Comparison of ENCODE assay signal across 13 cellular contexts in genomic region chr20:31841928-31842327, GRCh38. TPM values are rescaled to one million over a fixed set of nuclear protein-coding genes. Genes with fewer than 3 reads are reported as not detected.
DNase-seq lines count a peak whose midpoint lies in the region; ATAC-seq and TF ChIP-seq lines count a peak whose summit lies in the region.
"Had no signal": no experiment of that assay in that cellular context is flagged by ENCODE, and none has a peak within 500 bp of the region (broad histone marks: within the 10 kb centered on the region; RNA-seq: fewer than 3 reads in every experiment).

No MANE protein-coding gene starts in this region.

- peaks cover 25% of the 10 kb centered on the region for H3K4me1 ChIP-seq in lower lobe of right lung
- H3K4me1 ChIP-seq in vagina = peaks cover 31% of the 10 kb centered on the region

- no peaks in the 10 kb centered on the region for H3K36me3 Mint-ChIP-seq in WTC11

- no peak overlapping the region for H3K4me3 Mint-ChIP-seq in WTC11

- in situ Hi-C loops in brain microvascular endothelial cell (cut with HindIII; ENCODE audit: low pct_ligation_motif_present, low sequenced_read_pairs) = no loop called here

- H3K27ac ChIP-seq in brain microvascular endothelial cell = peak overlapping the region; percentile 99
- peak overlapping the region; percentile 48 for H3K27ac ChIP-seq in lower lobe of right lung
- peak overlapping the region; percentile 66 for H3K27ac ChIP-seq in vagina

- intact Hi-C loops in left cardiac atrium (cut with DNase I) = no loop called here
- intact Hi-C loops in Right ventricle myocardium inferior (cut with DNase I) = no loop called here
- intact Hi-C loops in lower lobe of right lung (cut with DNase I) = no loop called here
- intact Hi-C loops in vagina (cut with DNase I) = no loop called here

- POLR2A ChIA-PET in WTC11 (lab: Charles Lee) = no interaction called here

- peak; percentile 72 for DNase-seq in left cardiac atrium
- no peak for DNase-seq in Right ventricle myocardium inferior (ENCODE audit: missing footprints)
- peak; percentile 78 for DNase-seq in brain microvascular endothelial cell
- no peak for DNase-seq in lower lobe of right lung
- no peak for DNase-seq in vagina (ENCODE audit: extremely low spot score in 2 of 2)
- DNase-seq in WTC11 (ENCODE audit: low spot score) = no peak
- no peak for DNase-seq in effector CD8-positive, alpha-beta T cell (lab: John Stamatoyannopoulos, UW)
- DNase-seq in activated naive CD4-positive, alpha-beta T cell treated with Interleukin-2 at 50 U/mL for 16 hours = no peak
- DNase-seq: Kasumi-1, SW 1271 had no signal

- CTCF ChIA-PET in WTC11 (lab: Charles Lee) = interaction anchor here (1.4 to 2.4 kb wide), 3 partner anchors 8 to 18 kb away, joined by 7 to 20 read pairs (median 11); no protein-coding TSS in a partner anchor

- no peak overlapping the region for H3K27ac Mint-ChIP-seq in WTC11

- H3K36me3 ChIP-seq in brain microvascular endothelial cell (replicated peaks) (no peaks in the 10 kb centered on the region), lower lobe of right lung (no peaks in the 10 kb centered on the region), vagina (no peaks in the 10 kb centered on the region)

- H3K27me3 ChIP-seq in brain microvascular endothelial cell (replicated peaks) (no peaks in the 10 kb centered on the region), lower lobe of right lung (ENCODE audit: low read depth) (no peaks in the 10 kb centered on the region), vagina (no peaks in the 10 kb centered on the region)

- H3K27me3 Mint-ChIP-seq in WTC11 (ENCODE audit: low read depth) = no peaks in the 10 kb centered on the region

- ATAC-seq in left cardiac atrium (peak in 1 of 2 donors; percentile 50), Right ventricle myocardium inferior (no peak), lower lobe of right lung (no peak), WTC11 (no peak)

- H3K9me3 ChIP-seq in lower lobe of right lung = no peaks in the 10 kb centered on the region
- no peaks in the 10 kb centered on the region for H3K9me3 ChIP-seq in vagina

- peaks cover 28% of the 10 kb centered on the region for H3K4me1 Mint-ChIP-seq in WTC11

- no peak for TF ChIP-seq POLR2A in vagina (IDR thresholded peaks at IDR 0.05)

- H3K4me3 ChIP-seq in brain microvascular endothelial cell (ENCODE audit: low read depth, low read length) (no peak overlapping the region), lower lobe of right lung (no peak overlapping the region), vagina (no peak overlapping the region)

- H3K9me3 Mint-ChIP-seq in WTC11 = no peaks in the 10 kb centered on the region

- TF ChIP-seq CTCF in brain microvascular endothelial cell (IDR thresholded peaks at IDR 0.05; ENCODE audit: low read depth, low read length, missing control alignments) = no peak
- TF ChIP-seq CTCF in lower lobe of right lung (IDR thresholded peaks at IDR 0.05) = no peak
- TF ChIP-seq CTCF in vagina (IDR thresholded peaks at IDR 0.05) = no peak
- TF ChIP-seq CTCF in WTC11 (IDR thresholded peaks at IDR 0.05) = no peak

TF ChIP-seq in WTC11, 78 proteins besides CTCF, POLR2A, EP300 and RAD21:
- TF ChIP-seq NFE2L1 (CRISPR knock-in tag; IDR thresholded peaks at IDR 0.05) = no peak
- no peak for TF ChIP-seq AFF4 (CRISPR knock-in tag; IDR thresholded peaks at IDR 0.05; ENCODE audit: borderline replicate concordance)
- no peak for TF ChIP-seq ELF4 (CRISPR knock-in tag; IDR thresholded peaks at IDR 0.05; ENCODE audit: low read depth)
- TF ChIP-seq ETV6 (CRISPR knock-in tag; IDR thresholded peaks at IDR 0.05) = no peak
- no peak for TF ChIP-seq TEAD1 (CRISPR knock-in tag; IDR thresholded peaks at IDR 0.05)
- TF ChIP-seq EMX1 (CRISPR knock-in tag; IDR thresholded peaks at IDR 0.05) = no peak
- TF ChIP-seq, protein P1, sequence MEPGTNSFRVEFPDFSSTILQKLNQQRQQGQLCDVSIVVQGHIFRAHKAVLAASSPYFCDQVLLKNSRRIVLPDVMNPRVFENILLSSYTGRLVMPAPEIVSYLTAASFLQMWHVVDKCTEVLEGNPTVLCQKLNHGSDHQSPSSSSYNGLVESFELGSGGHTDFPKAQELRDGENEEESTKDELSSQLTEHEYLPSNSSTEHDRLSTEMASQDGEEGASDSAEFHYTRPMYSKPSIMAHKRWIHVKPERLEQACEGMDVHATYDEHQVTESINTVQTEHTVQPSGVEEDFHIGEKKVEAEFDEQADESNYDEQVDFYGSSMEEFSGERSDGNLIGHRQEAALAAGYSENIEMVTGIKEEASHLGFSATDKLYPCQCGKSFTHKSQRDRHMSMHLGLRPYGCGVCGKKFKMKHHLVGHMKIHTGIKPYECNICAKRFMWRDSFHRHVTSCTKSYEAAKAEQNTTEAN (CRISPR knock-in tag; IDR thresholded peaks at IDR 0.05) = no peak
- TF ChIP-seq ZNF219 (CRISPR knock-in tag; IDR thresholded peaks at IDR 0.05; ENCODE audit: borderline replicate concordance) = no peak
- no peak for TF ChIP-seq ZBTB21 (CRISPR knock-in tag; IDR thresholded peaks at IDR 0.05; ENCODE audit: borderline replicate concordance)
- no peak for TF ChIP-seq ATF3 (CRISPR knock-in tag; conservative IDR thresholded peaks at IDR 0.05)
- no peak for TF ChIP-seq IRF2 (CRISPR knock-in tag; IDR thresholded peaks at IDR 0.05; ENCODE audit: borderline replicate concordance, low read depth)
- TF ChIP-seq, protein P2, sequence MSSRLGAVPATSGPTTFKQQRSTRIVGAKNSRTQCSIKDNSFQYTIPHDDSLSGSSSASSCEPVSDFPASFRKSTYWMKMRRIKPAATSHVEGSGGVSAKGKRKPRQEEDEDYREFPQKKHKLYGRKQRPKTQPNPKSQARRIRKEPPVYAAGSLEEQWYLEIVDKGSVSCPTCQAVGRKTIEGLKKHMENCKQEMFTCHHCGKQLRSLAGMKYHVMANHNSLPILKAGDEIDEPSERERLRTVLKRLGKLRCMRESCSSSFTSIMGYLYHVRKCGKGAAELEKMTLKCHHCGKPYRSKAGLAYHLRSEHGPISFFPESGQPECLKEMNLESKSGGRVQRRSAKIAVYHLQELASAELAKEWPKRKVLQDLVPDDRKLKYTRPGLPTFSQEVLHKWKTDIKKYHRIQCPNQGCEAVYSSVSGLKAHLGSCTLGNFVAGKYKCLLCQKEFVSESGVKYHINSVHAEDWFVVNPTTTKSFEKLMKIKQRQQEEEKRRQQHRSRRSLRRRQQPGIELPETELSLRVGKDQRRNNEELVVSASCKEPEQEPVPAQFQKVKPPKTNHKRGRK (CRISPR knock-in tag; IDR thresholded peaks at IDR 0.05; ENCODE audit: borderline replicate concordance) = no peak
- no peak for TF ChIP-seq ATF1 (CRISPR knock-in tag; IDR thresholded peaks at IDR 0.05)
- TF ChIP-seq ZNF423 (CRISPR knock-in tag; IDR thresholded peaks at IDR 0.05) = no peak
- no peak for TF ChIP-seq JUN (CRISPR knock-in tag; IDR thresholded peaks at IDR 0.05)

RNA-seq across cellular contexts. Expression of gene FOXS1, which starts 3.5 kb away (rescaled TPM):
- total RNA-seq in left cardiac atrium = 1 to 10 TPM; 1.6 to 3.1 TPM
- total RNA-seq in Right ventricle myocardium inferior = 0.89 TPM
- total RNA-seq in lower lobe of right lung = 1.1 TPM
- total RNA-seq in vagina = not detected
- total RNA-seq in WTC11 (2021) = not detected in 3 replicates
- total RNA-seq: A673, NCI-H460, pulmonary artery endothelial cell had no signal

RNA-seq across cellular contexts. Expression of gene MYLK2, which starts 22.8 kb away (rescaled TPM):
- under 1 TPM in 1 of 2 donors, not detected in 1; 0.55 TPM for total RNA-seq in left cardiac atrium
- 0.35 TPM for total RNA-seq in Right ventricle myocardium inferior
- total RNA-seq in lower lobe of right lung = not detected
- not detected for total RNA-seq in vagina
- 0.11 to 0.28 TPM in 2 of 3 replicates, not detected in the other for total RNA-seq in WTC11 (2021)

RNA-seq across cellular contexts. Expression of gene DUSP15, which starts 28.4 kb away (rescaled TPM):
- total RNA-seq in left cardiac atrium = 1 to 10 TPM; 4.2 to 5.7 TPM
- total RNA-seq in Right ventricle myocardium inferior = 2.9 TPM
- total RNA-seq in lower lobe of right lung = 0.80 TPM
- total RNA-seq in vagina = 2.5 TPM
- 1.7 to 2.4 TPM (median 2.0 TPM) in 3 replicates for total RNA-seq in WTC11 (2021)
- total RNA-seq: A673, NCI-H460, pulmonary artery endothelial cell had no signal

RNA-seq across cellular contexts. Expression of gene TTLL9, which starts 28.5 kb away (rescaled TPM):
- under 1 TPM in 1 of 2 donors, not detected in 1; 0.13 TPM for total RNA-seq in left cardiac atrium
- not detected for total RNA-seq in Right ventricle myocardium inferior
- 5.9 TPM for total RNA-seq in lower lobe of right lung
- not detected for total RNA-seq in vagina
- 0.39 TPM in 1 of 3 replicates, not detected in the others for total RNA-seq in WTC11 (2021)
- total RNA-seq: A673, NCI-H460 had no signal

Comparison
In these comparisons a context has a peak if more than half of its experiments do, and no peak if none do; other contexts are left out.
1. DNase-seq: peak in left cardiac atrium (single experiment) and brain microvascular endothelial cell (single experiment); none in Right ventricle myocardium inferior (single experiment), lower lobe of right lung (single experiment), vagina (0 of 2), WTC11 (single experiment), effector CD8-positive, alpha-beta T cell (single experiment) and activated naive CD4-positive, alpha-beta T cell treated with Interleukin-2 at 50 U/mL for 16 hours (single experiment).
2. H3K27ac ChIP-seq: peak in every context shown above with its lines; median percentile 99 in brain microvascular endothelial cell; 66 in vagina; 48 in lower lobe of right lung.